In genomic region chr7:144282490-144282889, GRCh38 we compare ENCODE assay signal across 10 cellular contexts. TPM values are rescaled to one million over a fixed set of nuclear protein-coding genes. Genes with fewer than 3 reads are reported as not detected.
DNase-seq lines count a peak whose midpoint lies in the region; ATAC-seq and TF ChIP-seq lines count a peak whose summit lies in the region.
"Not testable (repeated sequence)": the region's sequence is repeated elsewhere in the genome, so short reads cannot be mapped to it uniquely, and the experiment has no call there.
"Had no signal": no experiment of that assay in that cellular context is flagged by ENCODE, and none has a peak within 500 bp of the region (broad histone marks: within the 10 kb centered on the region; RNA-seq: fewer than 3 reads in every experiment).

No MANE protein-coding gene starts in this region.

- H3K9me3 Mint-ChIP-seq in stimulated activated memory B cell treated with anti-CD40 and anti-IgM and Interleukin-4, amounts not matched to agents 10 μg/mL and 1 μg/mL and 100 μg/mL, for 72 hours = not testable (repeated sequence)

- intact Hi-C loops in posterior vena cava (cut with DNase I) = not testable (repeated sequence)

- H3K36me3 Mint-ChIP-seq in stimulated activated memory B cell treated with anti-CD40 and anti-IgM and Interleukin-4, amounts not matched to agents 10 μg/mL and 1 μg/mL and 100 μg/mL, for 72 hours = not testable (repeated sequence)

- not testable (repeated sequence) for H3K4me3 Mint-ChIP-seq in stimulated activated memory B cell treated with anti-CD40 and anti-IgM and Interleukin-4, amounts not matched to agents 10 μg/mL and 1 μg/mL and 100 μg/mL, for 72 hours

- ATAC-seq in esophagus mucosa = peak; percentile 24
- ATAC-seq in left lobe of liver = peak; percentile 10
- ATAC-seq in omental fat pad (ENCODE audit: low FRiP score) = peak; percentile 23
- peak; percentile 37 for ATAC-seq in stimulated activated memory B cell treated with anti-CD40 and anti-IgM and Interleukin-4, amounts not matched to agents 10 μg/mL and 1 μg/mL and 100 μg/mL, for 72 hours

- not testable (repeated sequence) for DNase-seq in left lobe of liver (ENCODE audit: low spot score); omental fat pad (ENCODE audit: low spot score)
- DNase-seq in posterior vena cava (ENCODE audit: low spot score) = peak; percentile 52

- TF ChIP-seq CTCF in omental fat pad (IDR thresholded peaks at IDR 0.05) = not testable (repeated sequence)

- H3K27ac Mint-ChIP-seq in stimulated activated memory B cell treated with anti-CD40 and anti-IgM and Interleukin-4, amounts not matched to agents 10 μg/mL and 1 μg/mL and 100 μg/mL, for 72 hours = not testable (repeated sequence)

- not testable (repeated sequence) for H3K4me1 Mint-ChIP-seq in stimulated activated memory B cell treated with anti-CD40 and anti-IgM and Interleukin-4, amounts not matched to agents 10 μg/mL and 1 μg/mL and 100 μg/mL, for 72 hours

- not testable (repeated sequence) for H3K27me3 Mint-ChIP-seq in stimulated activated memory B cell treated with anti-CD40 and anti-IgM and Interleukin-4, amounts not matched to agents 10 μg/mL and 1 μg/mL and 100 μg/mL, for 72 hours

RNA-seq across cellular contexts. Expression of gene CTAGE8, which starts 13.4 kb away (rescaled TPM):
- total RNA-seq in esophagus mucosa (1.8 TPM), left lobe of liver (1.4 TPM), omental fat pad (1 to 10 TPM in 1 of 4 donors, under 1 TPM in 3; 0.32 to 1.3 (median 0.56) TPM), posterior vena cava (1 to 10 TPM in 1 of 2 donors, under 1 TPM in 1; 0.60 to 1.5 TPM)
- total RNA-seq: CD4-positive, CD25-positive, alpha-beta regulatory T cell; G401 had no signal

RNA-seq across cellular contexts. Expression of gene OR2A7, which starts 17.9 kb away (rescaled TPM):
- total RNA-seq in esophagus mucosa (5.7 TPM), left lobe of liver (1.9 TPM), omental fat pad (10 to 100 TPM in 1 of 4 donors, 1 to 10 TPM in 3; 3.1 to 16.9 (median 4.1) TPM), posterior vena cava (1 to 10 TPM; 1.4 to 1.9 TPM)
- total RNA-seq: G401 had no signal

RNA-seq across cellular contexts. Expression of gene OR2A1, which starts 29.7 kb away (rescaled TPM):
- total RNA-seq in esophagus mucosa (not detected), left lobe of liver (not detected), omental fat pad (under 1 TPM in 2 of 4 donors, not detected in 2; 0.09 to 0.95 TPM), posterior vena cava (not detected)
- total RNA-seq: CD4-positive, alpha-beta memory T cell; CD4-positive, CD25-positive, alpha-beta regulatory T cell; CD8-positive, alpha-beta memory T cell; G401 had no signal

RNA-seq across cellular contexts. Expression of gene OR2A42, which starts 43.1 kb away (rescaled TPM):
- total RNA-seq in esophagus mucosa (not detected), left lobe of liver (not detected), omental fat pad (1 to 10 TPM in 1 of 4 donors, not detected in 3; 1.0 TPM), posterior vena cava (under 1 TPM in 1 of 2 donors, not detected in 1; 0.14 TPM)
- total RNA-seq: CD4-positive, alpha-beta memory T cell; CD8-positive, alpha-beta memory T cell; Daoy; G401 had no signal
